Comparison of ENCODE assay signal across 2 cellular contexts in genomic region chr2:106096446-106097369, GRCh38.
TF ChIP-seq lines count a peak whose summit lies in the region.

No MANE protein-coding gene starts in this region.

TF ChIP-seq in WTC11, 78 proteins besides CTCF, POLR2A, EP300 and RAD21 (continued from another document):
- TF ChIP-seq, protein P1, sequence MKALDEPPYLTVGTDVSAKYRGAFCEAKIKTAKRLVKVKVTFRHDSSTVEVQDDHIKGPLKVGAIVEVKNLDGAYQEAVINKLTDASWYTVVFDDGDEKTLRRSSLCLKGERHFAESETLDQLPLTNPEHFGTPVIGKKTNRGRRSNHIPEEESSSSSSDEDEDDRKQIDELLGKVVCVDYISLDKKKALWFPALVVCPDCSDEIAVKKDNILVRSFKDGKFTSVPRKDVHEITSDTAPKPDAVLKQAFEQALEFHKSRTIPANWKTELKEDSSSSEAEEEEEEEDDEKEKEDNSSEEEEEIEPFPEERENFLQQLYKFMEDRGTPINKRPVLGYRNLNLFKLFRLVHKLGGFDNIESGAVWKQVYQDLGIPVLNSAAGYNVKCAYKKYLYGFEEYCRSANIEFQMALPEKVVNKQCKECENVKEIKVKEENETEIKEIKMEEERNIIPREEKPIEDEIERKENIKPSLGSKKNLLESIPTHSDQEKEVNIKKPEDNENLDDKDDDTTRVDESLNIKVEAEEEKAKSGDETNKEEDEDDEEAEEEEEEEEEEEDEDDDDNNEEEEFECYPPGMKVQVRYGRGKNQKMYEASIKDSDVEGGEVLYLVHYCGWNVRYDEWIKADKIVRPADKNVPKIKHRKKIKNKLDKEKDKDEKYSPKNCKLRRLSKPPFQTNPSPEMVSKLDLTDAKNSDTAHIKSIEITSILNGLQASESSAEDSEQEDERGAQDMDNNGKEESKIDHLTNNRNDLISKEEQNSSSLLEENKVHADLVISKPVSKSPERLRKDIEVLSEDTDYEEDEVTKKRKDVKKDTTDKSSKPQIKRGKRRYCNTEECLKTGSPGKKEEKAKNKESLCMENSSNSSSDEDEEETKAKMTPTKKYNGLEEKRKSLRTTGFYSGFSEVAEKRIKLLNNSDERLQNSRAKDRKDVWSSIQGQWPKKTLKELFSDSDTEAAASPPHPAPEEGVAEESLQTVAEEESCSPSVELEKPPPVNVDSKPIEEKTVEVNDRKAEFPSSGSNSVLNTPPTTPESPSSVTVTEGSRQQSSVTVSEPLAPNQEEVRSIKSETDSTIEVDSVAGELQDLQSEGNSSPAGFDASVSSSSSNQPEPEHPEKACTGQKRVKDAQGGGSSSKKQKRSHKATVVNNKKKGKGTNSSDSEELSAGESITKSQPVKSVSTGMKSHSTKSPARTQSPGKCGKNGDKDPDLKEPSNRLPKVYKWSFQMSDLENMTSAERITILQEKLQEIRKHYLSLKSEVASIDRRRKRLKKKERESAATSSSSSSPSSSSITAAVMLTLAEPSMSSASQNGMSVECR (CRISPR knock-in tag; IDR thresholded peaks at IDR 0.05; ENCODE audit: borderline replicate concordance): no peak
- no peak for TF ChIP-seq SMAD3 (CRISPR knock-in tag; IDR thresholded peaks at IDR 0.05; ENCODE audit: borderline replicate concordance)
- no peak for TF ChIP-seq ZNF138 (CRISPR knock-in tag; conservative IDR thresholded peaks at IDR 0.05)

TF ChIP-seq in H1, 55 proteins besides CTCF, POLR2A, EP300 and RAD21 (continued from another document):
- TF ChIP-seq, protein P2, sequence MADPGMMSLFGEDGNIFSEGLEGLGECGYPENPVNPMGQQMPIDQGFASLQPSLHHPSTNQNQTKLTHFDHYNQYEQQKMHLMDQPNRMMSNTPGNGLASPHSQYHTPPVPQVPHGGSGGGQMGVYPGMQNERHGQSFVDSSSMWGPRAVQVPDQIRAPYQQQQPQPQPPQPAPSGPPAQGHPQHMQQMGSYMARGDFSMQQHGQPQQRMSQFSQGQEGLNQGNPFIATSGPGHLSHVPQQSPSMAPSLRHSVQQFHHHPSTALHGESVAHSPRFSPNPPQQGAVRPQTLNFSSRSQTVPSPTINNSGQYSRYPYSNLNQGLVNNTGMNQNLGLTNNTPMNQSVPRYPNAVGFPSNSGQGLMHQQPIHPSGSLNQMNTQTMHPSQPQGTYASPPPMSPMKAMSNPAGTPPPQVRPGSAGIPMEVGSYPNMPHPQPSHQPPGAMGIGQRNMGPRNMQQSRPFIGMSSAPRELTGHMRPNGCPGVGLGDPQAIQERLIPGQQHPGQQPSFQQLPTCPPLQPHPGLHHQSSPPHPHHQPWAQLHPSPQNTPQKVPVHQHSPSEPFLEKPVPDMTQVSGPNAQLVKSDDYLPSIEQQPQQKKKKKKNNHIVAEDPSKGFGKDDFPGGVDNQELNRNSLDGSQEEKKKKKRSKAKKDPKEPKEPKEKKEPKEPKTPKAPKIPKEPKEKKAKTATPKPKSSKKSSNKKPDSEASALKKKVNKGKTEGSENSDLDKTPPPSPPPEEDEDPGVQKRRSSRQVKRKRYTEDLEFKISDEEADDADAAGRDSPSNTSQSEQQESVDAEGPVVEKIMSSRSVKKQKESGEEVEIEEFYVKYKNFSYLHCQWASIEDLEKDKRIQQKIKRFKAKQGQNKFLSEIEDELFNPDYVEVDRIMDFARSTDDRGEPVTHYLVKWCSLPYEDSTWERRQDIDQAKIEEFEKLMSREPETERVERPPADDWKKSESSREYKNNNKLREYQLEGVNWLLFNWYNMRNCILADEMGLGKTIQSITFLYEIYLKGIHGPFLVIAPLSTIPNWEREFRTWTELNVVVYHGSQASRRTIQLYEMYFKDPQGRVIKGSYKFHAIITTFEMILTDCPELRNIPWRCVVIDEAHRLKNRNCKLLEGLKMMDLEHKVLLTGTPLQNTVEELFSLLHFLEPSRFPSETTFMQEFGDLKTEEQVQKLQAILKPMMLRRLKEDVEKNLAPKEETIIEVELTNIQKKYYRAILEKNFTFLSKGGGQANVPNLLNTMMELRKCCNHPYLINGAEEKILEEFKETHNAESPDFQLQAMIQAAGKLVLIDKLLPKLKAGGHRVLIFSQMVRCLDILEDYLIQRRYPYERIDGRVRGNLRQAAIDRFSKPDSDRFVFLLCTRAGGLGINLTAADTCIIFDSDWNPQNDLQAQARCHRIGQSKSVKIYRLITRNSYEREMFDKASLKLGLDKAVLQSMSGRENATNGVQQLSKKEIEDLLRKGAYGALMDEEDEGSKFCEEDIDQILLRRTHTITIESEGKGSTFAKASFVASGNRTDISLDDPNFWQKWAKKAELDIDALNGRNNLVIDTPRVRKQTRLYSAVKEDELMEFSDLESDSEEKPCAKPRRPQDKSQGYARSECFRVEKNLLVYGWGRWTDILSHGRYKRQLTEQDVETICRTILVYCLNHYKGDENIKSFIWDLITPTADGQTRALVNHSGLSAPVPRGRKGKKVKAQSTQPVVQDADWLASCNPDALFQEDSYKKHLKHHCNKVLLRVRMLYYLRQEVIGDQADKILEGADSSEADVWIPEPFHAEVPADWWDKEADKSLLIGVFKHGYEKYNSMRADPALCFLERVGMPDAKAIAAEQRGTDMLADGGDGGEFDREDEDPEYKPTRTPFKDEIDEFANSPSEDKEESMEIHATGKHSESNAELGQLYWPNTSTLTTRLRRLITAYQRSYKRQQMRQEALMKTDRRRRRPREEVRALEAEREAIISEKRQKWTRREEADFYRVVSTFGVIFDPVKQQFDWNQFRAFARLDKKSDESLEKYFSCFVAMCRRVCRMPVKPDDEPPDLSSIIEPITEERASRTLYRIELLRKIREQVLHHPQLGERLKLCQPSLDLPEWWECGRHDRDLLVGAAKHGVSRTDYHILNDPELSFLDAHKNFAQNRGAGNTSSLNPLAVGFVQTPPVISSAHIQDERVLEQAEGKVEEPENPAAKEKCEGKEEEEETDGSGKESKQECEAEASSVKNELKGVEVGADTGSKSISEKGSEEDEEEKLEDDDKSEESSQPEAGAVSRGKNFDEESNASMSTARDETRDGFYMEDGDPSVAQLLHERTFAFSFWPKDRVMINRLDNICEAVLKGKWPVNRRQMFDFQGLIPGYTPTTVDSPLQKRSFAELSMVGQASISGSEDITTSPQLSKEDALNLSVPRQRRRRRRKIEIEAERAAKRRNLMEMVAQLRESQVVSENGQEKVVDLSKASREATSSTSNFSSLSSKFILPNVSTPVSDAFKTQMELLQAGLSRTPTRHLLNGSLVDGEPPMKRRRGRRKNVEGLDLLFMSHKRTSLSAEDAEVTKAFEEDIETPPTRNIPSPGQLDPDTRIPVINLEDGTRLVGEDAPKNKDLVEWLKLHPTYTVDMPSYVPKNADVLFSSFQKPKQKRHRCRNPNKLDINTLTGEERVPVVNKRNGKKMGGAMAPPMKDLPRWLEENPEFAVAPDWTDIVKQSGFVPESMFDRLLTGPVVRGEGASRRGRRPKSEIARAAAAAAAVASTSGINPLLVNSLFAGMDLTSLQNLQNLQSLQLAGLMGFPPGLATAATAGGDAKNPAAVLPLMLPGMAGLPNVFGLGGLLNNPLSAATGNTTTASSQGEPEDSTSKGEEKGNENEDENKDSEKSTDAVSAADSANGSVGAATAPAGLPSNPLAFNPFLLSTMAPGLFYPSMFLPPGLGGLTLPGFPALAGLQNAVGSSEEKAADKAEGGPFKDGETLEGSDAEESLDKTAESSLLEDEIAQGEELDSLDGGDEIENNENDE (IDR thresholded peaks at IDR 0.05; ENCODE audit: insufficient replicate concordance, low read length): no peak
- TF ChIP-seq NRF1 (IDR thresholded peaks at IDR 0.05; ENCODE audit: low read depth, low read length) (no peak), JUND (IDR thresholded peaks at IDR 0.05; ENCODE audit: low read length) (no peak), TCF12 (IDR thresholded peaks at IDR 0.05; ENCODE audit: low read depth, low read length) (no peak), BRCA1 (IDR thresholded peaks at IDR 0.05; ENCODE audit: low read depth, low read length) (no peak), SP1 (IDR thresholded peaks at IDR 0.05; ENCODE audit: low read depth, low read length) (no peak)
- TF ChIP-seq, protein P3, sequence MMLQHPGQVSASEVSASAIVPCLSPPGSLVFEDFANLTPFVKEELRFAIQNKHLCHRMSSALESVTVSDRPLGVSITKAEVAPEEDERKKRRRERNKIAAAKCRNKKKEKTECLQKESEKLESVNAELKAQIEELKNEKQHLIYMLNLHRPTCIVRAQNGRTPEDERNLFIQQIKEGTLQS (IDR thresholded peaks at IDR 0.05; ENCODE audit: insufficient read depth, low read depth, low read length): no peak
